Comparison of ENCODE assay signal across 18 cellular contexts in genomic region chr2:101775636-101776035, GRCh38.
DNase-seq lines count a peak whose midpoint lies in the region; ATAC-seq and TF ChIP-seq lines count a peak whose summit lies in the region.
"Had no signal": no experiment of that assay in that cellular context is flagged by ENCODE, and none has a peak within 500 bp of the region (broad histone marks: within the 10 kb centered on the region; RNA-seq: fewer than 3 reads in every experiment).

No MANE protein-coding gene starts in this region.

- no peaks in the 10 kb centered on the region for H3K27me3 ChIP-seq in DND-41 (ENCODE audit: insufficient read depth, low read length, poor library complexity)
- H3K27me3 ChIP-seq: body of pancreas, upper lobe of left lung had no signal

- H3K9me3 ChIP-seq in DND-41 (ENCODE audit: insufficient read depth, low read length, severe bottlenecking): no peaks in the 10 kb centered on the region
- H3K9me3 ChIP-seq: body of pancreas, lower lobe of right lung, upper lobe of left lung had no signal

- H3K4me3 ChIP-seq in DND-41 (ENCODE audit: low read depth in 1 of 2, low read length in 2 of 2): no peak overlapping the region
- H3K4me3 ChIP-seq: body of pancreas, lower lobe of right lung, upper lobe of left lung had no signal

- no peak overlapping the region for H3K4me2 ChIP-seq in DND-41 (ENCODE audit: insufficient read depth, low read length)

- CTCF ChIA-PET in WTC11 (lab: Charles Lee): interaction anchor here (1.1 to 2.6 kb wide), 8 partner anchors 9 to 357 kb away, joined by 3 to 19 read pairs (median 5); no protein-coding TSS in a partner anchor

- peaks cover 99% of the 10 kb centered on the region for H3K79me2 ChIP-seq in DND-41 (ENCODE audit: insufficient read depth, low read length)

- peaks cover 94% of the 10 kb centered on the region for H4K20me1 ChIP-seq in DND-41 (ENCODE audit: insufficient read depth, low read length)

- ATAC-seq in DND-41 (ENCODE audit: insufficient read depth, low read depth): no peak
- no peak for ATAC-seq in WTC11
- no peak for ATAC-seq in GM19467 (IDR thresholded peaks at IDR 0.05; ENCODE audit: unreplicated experiment)
- no peak for ATAC-seq in natural killer cell treated with Interleukin-12 subunit alpha and Interleukin-12 subunit beta and Interleukin-15 and Interleukin-18, amount 100 ng/mL, for 72 hours
- ATAC-seq: body of pancreas, lower lobe of right lung had no signal

- no peak overlapping the region for H3K4me3 Mint-ChIP-seq in WTC11
- H3K4me3 Mint-ChIP-seq in natural killer cell treated with Interleukin-12 subunit alpha and Interleukin-12 subunit beta and Interleukin-15 and Interleukin-18, amount 100 ng/mL, for 72 hours: no peak overlapping the region
- H3K4me3 Mint-ChIP-seq: activated CD4-positive, alpha-beta T cell treated with anti-CD3 and anti-CD28 coated beads for 36 hours; activated naive CD8-positive, alpha-beta T cell had no signal

- H3K4me1 Mint-ChIP-seq in WTC11: peaks cover 90% of the 10 kb centered on the region
- peaks cover 56 to 78% of the 10 kb centered on the region in 2 donors for H3K4me1 Mint-ChIP-seq in natural killer cell treated with Interleukin-12 subunit alpha and Interleukin-12 subunit beta and Interleukin-15 and Interleukin-18, amount 100 ng/mL, for 72 hours (ENCODE audit: low read depth in 2 of 2)

- H3K9me3 Mint-ChIP-seq in WTC11: no peaks in the 10 kb centered on the region
- no peaks in the 10 kb centered on the region for H3K9me3 Mint-ChIP-seq in natural killer cell treated with Interleukin-12 subunit alpha and Interleukin-12 subunit beta and Interleukin-15 and Interleukin-18, amount 100 ng/mL, for 72 hours
- H3K9me3 Mint-ChIP-seq: immature natural killer cell had no signal

- H3K27me3 Mint-ChIP-seq in WTC11 (ENCODE audit: low read depth): no peaks in the 10 kb centered on the region
- H3K27me3 Mint-ChIP-seq in natural killer cell treated with Interleukin-12 subunit alpha and Interleukin-12 subunit beta and Interleukin-15 and Interleukin-18, amount 100 ng/mL, for 72 hours: no peaks in the 10 kb centered on the region
- H3K27me3 Mint-ChIP-seq: activated CD4-positive, alpha-beta T cell treated with anti-CD3 and anti-CD28 coated beads for 36 hours; activated naive CD8-positive, alpha-beta T cell had no signal

- H3K27ac Mint-ChIP-seq in WTC11: peak overlapping the region; percentile 67
- H3K27ac Mint-ChIP-seq in natural killer cell treated with Interleukin-12 subunit alpha and Interleukin-12 subunit beta and Interleukin-15 and Interleukin-18, amount 100 ng/mL, for 72 hours: peak overlapping the region in 1 of 2 donors; percentile 63

- POLR2A ChIA-PET in WTC11 (lab: Charles Lee): interaction anchor here (0.5 kb wide), 1 partner anchor 377 kb away, joined by 4 read pairs; no protein-coding TSS in a partner anchor

- H3K36me3 ChIP-seq in DND-41 (ENCODE audit: insufficient read depth, low read length): no peaks in the 10 kb centered on the region
- H3K36me3 ChIP-seq: lower lobe of right lung, upper lobe of left lung had no signal

- no peak overlapping the region for H2AFZ ChIP-seq in DND-41 (ENCODE audit: low read depth, low read length)
- H2AFZ ChIP-seq: parathyroid adenoma had no signal

- DNase-seq in DND-41 (no peak), WTC11 (ENCODE audit: low spot score) (no peak), kidney glomerular epithelial cell (lab: John Stamatoyannopoulos, UW) (peak; percentile 25), renal cortical epithelial cell (ENCODE audit: low read depth) (peak; percentile 60), NCI-H82 (lab: John Stamatoyannopoulos, UW) (no peak)
- DNase-seq in natural killer cell treated with Interleukin-12 subunit alpha and Interleukin-12 subunit beta and Interleukin-15 and Interleukin-18, amount 100 ng/mL, for 72 hours (ENCODE audit: low spot score): no peak
- DNase-seq: activated CD4-positive, alpha-beta T cell treated with anti-CD3 and anti-CD28 coated beads for 36 hours; body of pancreas; COR-L47; immature natural killer cell; lower lobe of right lung; NCI-H1105; RPMI8226; stimulated activated naive CD4-positive, alpha-beta T cell; upper lobe of left lung had no signal

- no peaks in the 10 kb centered on the region for H3K36me3 Mint-ChIP-seq in WTC11
- no peaks in the 10 kb centered on the region for H3K36me3 Mint-ChIP-seq in natural killer cell treated with Interleukin-12 subunit alpha and Interleukin-12 subunit beta and Interleukin-15 and Interleukin-18, amount 100 ng/mL, for 72 hours
- H3K36me3 Mint-ChIP-seq: immature natural killer cell had no signal

- no peak overlapping the region for H3K9ac ChIP-seq in DND-41 (ENCODE audit: low read depth, low read length)
- H3K9ac ChIP-seq: parathyroid adenoma had no signal

- H3K27ac ChIP-seq in DND-41 (ENCODE audit: low read length): peak overlapping the region; percentile 29; the same call in 1 of the 2 replicates
- H3K27ac ChIP-seq: body of pancreas, lower lobe of right lung, parathyroid adenoma, upper lobe of left lung had no signal

- no peaks in the 10 kb centered on the region; the same call in 1 of the 2 replicates for H3K4me1 ChIP-seq in DND-41 (ENCODE audit: insufficient read depth, low read length)

- no peak for TF ChIP-seq CTCF in DND-41 (IDR thresholded peaks at IDR 0.05; ENCODE audit: borderline replicate concordance, extremely low read depth, low read length, poor library complexity, severe bottlenecking)
- TF ChIP-seq CTCF in WTC11 (IDR thresholded peaks at IDR 0.05): no peak

TF ChIP-seq in WTC11, 78 proteins besides CTCF, POLR2A, EP300 and RAD21:
- TF ChIP-seq GTF2I (CRISPR knock-in tag; conservative IDR thresholded peaks at IDR 0.05): no peak
- no peak for TF ChIP-seq ZSCAN18 (CRISPR knock-in tag; IDR thresholded peaks at IDR 0.05)
- no peak for TF ChIP-seq NR1H2 (CRISPR knock-in tag; IDR thresholded peaks at IDR 0.05)
- no peak for TF ChIP-seq ZMAT4 (CRISPR knock-in tag; IDR thresholded peaks at IDR 0.05)
- TF ChIP-seq GABPB1 (CRISPR knock-in tag; IDR thresholded peaks at IDR 0.05): no peak
TF ChIP-seq in WTC11: peak in this region for 0.

Comparison
In these comparisons a context has a peak if more than half of its experiments do, and no peak if none do; other contexts are left out.
1. DNase-seq: peak in kidney glomerular epithelial cell (single experiment) and renal cortical epithelial cell (single experiment); none in DND-41 (single experiment), WTC11 (single experiment), NCI-H82 (single experiment) and natural killer cell treated with Interleukin-12 subunit alpha and Interleukin-12 subunit beta and Interleukin-15 and Interleukin-18, amount 100 ng/mL, for 72 hours (single experiment).